ENCODE assay signal across 7 cellular contexts in genomic region chr2:177533253-177533652, GRCh38.
"Had no signal": no experiment of that assay in that cellular context is flagged by ENCODE, and none has a peak within 500 bp of the region (broad histone marks: within the 10 kb centered on the region; RNA-seq: fewer than 3 reads in every experiment).

No MANE protein-coding gene starts in this region.

- H3K27ac ChIP-seq: GM23248 had no signal

- H2AFZ ChIP-seq: GM23248 had no signal

- FAIRE-seq: H1, H54, HTR-8/SVneo had no signal

- H3K9ac ChIP-seq: GM23248 had no signal

- DNase-seq: GM23248, H9, HCEC 1CT, KG1 had no signal

- H3K4me3 ChIP-seq: GM23248 had no signal
